22 cellular contexts compared by ENCODE assay signal in the genomic region with DNA sequence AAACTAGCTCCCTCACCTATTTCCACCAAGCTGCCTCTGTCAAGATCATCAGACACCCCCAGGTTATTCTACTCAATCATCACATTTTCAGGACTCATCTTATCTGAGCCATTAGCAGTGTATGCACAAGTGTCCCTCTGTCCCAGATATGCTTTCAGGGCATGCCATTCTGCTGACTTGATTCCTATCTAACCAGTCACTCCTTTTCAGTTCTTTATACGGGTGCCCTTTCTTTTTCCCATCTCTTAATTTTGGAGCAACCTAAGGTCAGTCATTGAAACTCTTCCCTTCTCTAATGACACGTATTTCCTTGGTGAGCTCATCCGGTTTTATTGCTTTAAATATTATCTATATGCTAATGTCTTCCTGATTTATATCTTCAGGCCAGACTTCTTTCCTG. TPM values are rescaled to one million over a fixed set of nuclear protein-coding genes. Genes with fewer than 3 reads are reported as not detected.
"Had no signal": no experiment of that assay in that cellular context is flagged by ENCODE, and none has a peak within 500 bp of the region (broad histone marks: within the 10 kb centered on the region; RNA-seq: fewer than 3 reads in every experiment).

No MANE protein-coding gene starts in this region.

- H3K4me1 ChIP-seq: esophagus squamous epithelium, pancreas, prostate gland, right lobe of liver, spleen, testis had no signal

- DNase-seq: cerebellar nuclear complex; esophagus squamous epithelium; foreskin fibroblast; glutamatergic neuron; immature natural killer cell; kidney; left colon; midbrain; occipital lobe; pancreas; right lobe of liver; spleen; stimulated activated CD4-positive, alpha-beta T cell treated with anti-CD3 and anti-CD28 coated beads, Interleukin-15, amount 100 ng/mL, for 24 hours; stimulated activated CD4-positive, alpha-beta T cell treated with anti-CD3 and anti-CD28 coated beads, Interleukin-1b, Interleukin-23, amount 100 ng/mL, for 48 hours; stimulated activated CD4-positive, alpha-beta T cell treated with anti-CD3 and anti-CD28 coated beads, Interleukin-4, amount 100 ng/mL, for 24 hours; stimulated activated naive B cell treated with anti-CD40 and anti-IgM and Interleukin-4, amounts not matched to agents 10 μg/mL and 1 μg/mL and 100 μg/mL, for 72 hours; stimulated activated naive CD8-positive, alpha-beta T cell treated with anti-CD3 and anti-CD28 coated beads, Interleukin-15, amount 100 ng/mL, for 72 hours; testis had no signal

- H3K27ac ChIP-seq: pancreas, prostate gland, right lobe of liver, spleen, testis had no signal

- H3K4me3 ChIP-seq: esophagus squamous epithelium, gastroesophageal sphincter, pancreas, prostate gland, right lobe of liver, spleen, testis, tibial nerve had no signal

- H3K36me3 ChIP-seq: esophagus squamous epithelium, gastroesophageal sphincter, pancreas, prostate gland, right lobe of liver, spleen, tibial nerve had no signal

- ATAC-seq: gastroesophageal sphincter; left colon; natural killer cell treated with Interleukin-12 subunit alpha and Interleukin-12 subunit beta and Interleukin-15 and Interleukin-18, amount 100 ng/mL, for 72 hours; pancreas; right lobe of liver; stimulated activated naive B cell treated with anti-CD40 and anti-IgM and Interleukin-4, amounts not matched to agents 10 μg/mL and 1 μg/mL and 100 μg/mL, for 72 hours; stimulated activated naive CD8-positive, alpha-beta T cell treated with anti-CD3 and anti-CD28 coated beads, Interleukin-15, amount 100 ng/mL, for 72 hours had no signal

- H3K27me3 ChIP-seq: esophagus squamous epithelium, gastroesophageal sphincter, pancreas, right lobe of liver, spleen, testis, tibial nerve had no signal

- H3K9me3 ChIP-seq: esophagus squamous epithelium, gastroesophageal sphincter, pancreas, prostate gland, right lobe of liver, spleen, testis, tibial nerve had no signal

RNA-seq across cellular contexts. Expression of a gene that starts 59.1 kb away (rescaled TPM):
- total RNA-seq: natural killer cell treated with Interleukin-12 subunit alpha and Interleukin-12 subunit beta and Interleukin-15 and Interleukin-18, amount 100 ng/mL, for 72 hours had no signal
- polyA plus RNA-seq: immature natural killer cell had no signal
